ENCODE assay signal across 3 cellular contexts in genomic region chr6:70680396-70680795, GRCh38.
A peak's percentile ranks its signal among the peaks of the same experiment; 100 is the strongest.
TF ChIP-seq lines count a peak whose summit lies in the region.

No MANE protein-coding gene starts in this region.

TF ChIP-seq in A549, 52 proteins besides CTCF, POLR2A, EP300 and RAD21:
- TF ChIP-seq FOSL2 (IDR thresholded peaks at IDR 0.05) (no peak), FOSL2 (CRISPR knock-in tag; IDR thresholded peaks at IDR 0.05) (peak; percentile 23; the same call in 1 of the 2 replicates), USF2 (IDR thresholded peaks at IDR 0.05) (no peak)

TF ChIP-seq in IMR-90, 13 proteins besides CTCF, POLR2A, EP300 and RAD21:
- no peak for TF ChIP-seq USF2 (IDR thresholded peaks at IDR 0.05; ENCODE audit: low read depth, low read length)

TF ChIP-seq in GM12878, 131 proteins besides CTCF, POLR2A, EP300 and RAD21:
- TF ChIP-seq FOXM1 (IDR thresholded peaks at IDR 0.05; ENCODE audit: low read depth, low read length): no peak
- TF ChIP-seq ATF2 (IDR thresholded peaks at IDR 0.05; ENCODE audit: low read length): no peak
- no peak for TF ChIP-seq NR2C1 (IDR thresholded peaks at IDR 0.05)
- no peak for TF ChIP-seq BRCA1 (IDR thresholded peaks at IDR 0.05; ENCODE audit: low read depth, low read length)
- TF ChIP-seq MYB (IDR thresholded peaks at IDR 0.05; ENCODE audit: borderline replicate concordance, low read depth, low read length): no peak
- TF ChIP-seq E4F1 (IDR thresholded peaks at IDR 0.05; ENCODE audit: borderline replicate concordance, partially characterized antibody): no peak
- no peak for TF ChIP-seq LARP7 (IDR thresholded peaks at IDR 0.05)
- TF ChIP-seq MXI1 (IDR thresholded peaks at IDR 0.05; ENCODE audit: low read depth, low read length): no peak
- no peak for TF ChIP-seq ZBTB11 (CRISPR knock-in tag; IDR thresholded peaks at IDR 0.05)
- no peak for TF ChIP-seq NR2F1 (conservative IDR thresholded peaks at IDR 0.05)
- TF ChIP-seq MTA2 (IDR thresholded peaks at IDR 0.05; ENCODE audit: low read depth): no peak
- no peak for TF ChIP-seq E2F4 (IDR thresholded peaks at IDR 0.05; ENCODE audit: low read depth, low read length)
